25 cellular contexts compared by ENCODE assay signal in genomic region chr4:85883180-85883579, GRCh38.
DNase-seq lines count a peak whose midpoint lies in the region; ATAC-seq, FAIRE-seq and TF ChIP-seq lines count a peak whose summit lies in the region.
"Had no signal": no experiment of that assay in that cellular context is flagged by ENCODE, and none has a peak within 500 bp of the region (broad histone marks: within the 10 kb centered on the region; RNA-seq: fewer than 3 reads in every experiment).

No MANE protein-coding gene starts in this region.

- H3K27ac ChIP-seq in HepG2 (ENCODE audit: extremely low read length, insufficient read depth, low read length) = no peak overlapping the region
- no peak overlapping the region for H3K27ac ChIP-seq in right lobe of liver
- H3K27ac ChIP-seq in PC-3 (ENCODE audit: low read length) = no peak overlapping the region
- peak overlapping the region; percentile 72 for H3K27ac ChIP-seq in mesendoderm (ENCODE audit: low read depth, low read length)
- H3K27ac ChIP-seq: 22Rv1, A549, BLaER1, HL-60 had no signal

- no peaks in the 10 kb centered on the region for H3K27me3 Mint-ChIP-seq in activated T-cell treated with anti-CD3 and anti-CD28 coated beads, Interleukin-2, amount 50 U/mL, for 72 hours (ENCODE audit: low read depth)
- H3K27me3 Mint-ChIP-seq: CD4-positive, alpha-beta memory T cell had no signal

- peak overlapping the region; percentile 76 for H2AK5ac ChIP-seq in mesendoderm (ENCODE audit: low read length)

- POLR2A ChIA-PET in HepG2 (lab: Yijun Ruan, JAX) (no interaction called here), PC-3 (lab: Charles Lee; ENCODE audit: unreplicated experiment) (no interaction called here)

- peak overlapping the region; percentile 76 for H3K56ac ChIP-seq in mesendoderm (ENCODE audit: low read length)

- no peaks in the 10 kb centered on the region for H3K9me3 ChIP-seq in HepG2 (ENCODE audit: low read length)
- H3K9me3 ChIP-seq in right lobe of liver = no peaks in the 10 kb centered on the region
- no peaks in the 10 kb centered on the region for H3K9me3 ChIP-seq in PC-3 (ENCODE audit: low read length)
- H3K9me3 ChIP-seq: A549, BLaER1 had no signal

- H3K4me1 ChIP-seq in HepG2 (ENCODE audit: insufficient read depth, low read length) (no peaks in the 10 kb centered on the region), right lobe of liver (no peaks in the 10 kb centered on the region), PC-3 (ENCODE audit: insufficient read depth, low read length) (peaks cover 20% of the 10 kb centered on the region), mesendoderm (ENCODE audit: control insufficient read depth, low read depth, low read length) (peaks cover 8% of the 10 kb centered on the region)
- H3K4me1 ChIP-seq: BLaER1 had no signal

- no peak for TF ChIP-seq EP300 in HepG2 (IDR thresholded peaks at IDR 0.05; ENCODE audit: low read depth in 2 of 2, low read length in 2 of 2)
- TF ChIP-seq EP300 in HepG2 (CRISPR knock-in tag; IDR thresholded peaks at IDR 0.05; ENCODE audit: borderline replicate concordance) = no peak

- H3K18ac ChIP-seq in mesendoderm (ENCODE audit: low read length) = peak overlapping the region; percentile 86

- H3K79me2 ChIP-seq in HepG2 (ENCODE audit: insufficient read depth, low read length) (no peaks in the 10 kb centered on the region), PC-3 (ENCODE audit: low read length) (no peaks in the 10 kb centered on the region), mesendoderm (ENCODE audit: control insufficient read depth, insufficient read depth, low read length) (no peaks in the 10 kb centered on the region)

- no peaks in the 10 kb centered on the region for H3K36me3 Mint-ChIP-seq in activated T-cell treated with anti-CD3 and anti-CD28 coated beads, Interleukin-2, amount 50 U/mL, for 72 hours (ENCODE audit: insufficient read depth in 2 of 2)
- H3K36me3 Mint-ChIP-seq: CD14-positive monocyte; CD4-positive, alpha-beta memory T cell had no signal

- no peak overlapping the region for H3K4me2 ChIP-seq in HepG2 (ENCODE audit: low read depth, low read length)
- no peak overlapping the region for H3K4me2 ChIP-seq in PC-3 (ENCODE audit: low read length)
- H3K4me2 ChIP-seq in mesendoderm (ENCODE audit: low read length) = no peak overlapping the region
- H3K4me2 ChIP-seq: A549, BLaER1, GM23338 had no signal

- no peaks in the 10 kb centered on the region for H4K20me1 ChIP-seq in HepG2 (ENCODE audit: insufficient read depth, low read length)
- H4K20me1 ChIP-seq in PC-3 (ENCODE audit: low read length) = no peaks in the 10 kb centered on the region
- H4K20me1 ChIP-seq: BLaER1 had no signal

- CTCF ChIA-PET in HepG2 (lab: Yijun Ruan, JAX; ENCODE audit: low intra/inter-chr PET ratio, low total read pairs) = no interaction called here
- CTCF ChIA-PET in PC-3 (lab: Charles Lee) = no interaction called here

- TF ChIP-seq RAD21 in HepG2 (CRISPR knock-in tag; IDR thresholded peaks at IDR 0.05) = no peak

- 94% methylated on average over 1 of the region's 1 CpG for WGBS in HepG2 (ENCODE audit: low lambda C conversion rate)
- 100% methylated on average over 1 of the region's 1 CpG for WGBS in right lobe of liver (ENCODE audit: insufficient coverage, low coverage, low lambda C conversion rate, missing lambda C conversion rate)
- WGBS in mesendoderm (ENCODE audit: extremely low coverage, insufficient coverage, low lambda C conversion rate) = no CpG with 5 or more reads among the region's 1 CpG

- H3K9ac ChIP-seq in HepG2 (ENCODE audit: insufficient read depth, low read depth, low read length) = no peak overlapping the region
- no peak overlapping the region for H3K9ac ChIP-seq in PC-3 (ENCODE audit: low read length)
- H3K9ac ChIP-seq in mesendoderm (ENCODE audit: low read length) = peak overlapping the region; percentile 10
- H3K9ac ChIP-seq: BLaER1 had no signal

- BruUV-seq in HepG2 (replicated peaks; lab: Mats Ljungman, UMichigan) (no TSS peak), PC-3 (replicated peaks; lab: Mats Ljungman, UMichigan) (no TSS peak)

- H4K8ac ChIP-seq in mesendoderm (ENCODE audit: low read depth, low read length) = no peak overlapping the region

- no peaks in the 10 kb centered on the region for H3K79me1 ChIP-seq in mesendoderm (ENCODE audit: low read length)

- no peak overlapping the region for H2AFZ ChIP-seq in HepG2 (ENCODE audit: low read length)
- H2AFZ ChIP-seq in PC-3 (ENCODE audit: low read length) = no peak overlapping the region
- H2AFZ ChIP-seq: GM23338 had no signal

- H2BK15ac ChIP-seq in mesendoderm (replicated peaks; ENCODE audit: low read depth) = peak overlapping the region; percentile 88

- in situ Hi-C loops in HepG2 (cut with HindIII; ENCODE audit: extremely low pct_ligation_motif_present, low pct_unique_long_range_greater_than_20kb) = no loop called here

- TF ChIP-seq POLR2A in HepG2 (IDR thresholded peaks at IDR 0.05; ENCODE audit: insufficient read depth in 1 of 2, low read depth in 2 of 2, low read length in 2 of 2) = no peak
- TF ChIP-seq POLR2A in right lobe of liver (IDR thresholded peaks at IDR 0.05) = no peak

- FAIRE-seq in HepG2 (lab: Jason Lieb, UNC) = no peak
- FAIRE-seq: A549, GM12878, GM19239, H54, HTR-8/SVneo had no signal

- H3K4me3 Mint-ChIP-seq in activated T-cell treated with anti-CD3 and anti-CD28 coated beads, Interleukin-2, amount 50 U/mL, for 72 hours = no peak overlapping the region
- H3K4me3 Mint-ChIP-seq: CD14-positive monocyte; CD4-positive, alpha-beta memory T cell; GM23338; HFFc6 had no signal

- H3K4me1 Mint-ChIP-seq in activated T-cell treated with anti-CD3 and anti-CD28 coated beads, Interleukin-2, amount 50 U/mL, for 72 hours (ENCODE audit: low read depth) = no peaks in the 10 kb centered on the region
- H3K4me1 Mint-ChIP-seq: CD14-positive monocyte; CD4-positive, alpha-beta memory T cell had no signal

- ATAC-seq in HepG2 = no peak
- no peak for ATAC-seq in right lobe of liver
- ATAC-seq in PC-3 = peak; percentile 73
- ATAC-seq in HG02610 (IDR thresholded peaks at IDR 0.05; ENCODE audit: unreplicated experiment) = no peak
- ATAC-seq in activated T-cell treated with anti-CD3 and anti-CD28 coated beads, Interleukin-2, amount 50 U/mL, for 72 hours (replicated peaks in 1 of 2) = no peak
- ATAC-seq: A549, GM12878 had no signal

- no peak overlapping the region for H4K5ac ChIP-seq in mesendoderm (ENCODE audit: low read length)

- intact Hi-C loops in HepG2 (cut with micrococcal nuclease; ENCODE audit: unreplicated experiment) (no loop called here), right lobe of liver (cut with DNase I) (no loop called here), PC-3 (cut with micrococcal nuclease) (no loop called here)

- H3K23ac ChIP-seq in mesendoderm (ENCODE audit: low read length) = peak overlapping the region; percentile 25

- DNase-seq in HepG2 (ENCODE audit: low spot score) (no peak), right lobe of liver (no peak), PC-3 (peak; percentile 40), mesendoderm (peak; percentile 7), GF-D8 (lab: John Stamatoyannopoulos, UW) (no peak), SHP77 treated with DMSO at 0.1 percent for 48 hours (lab: John Stamatoyannopoulos, UW) (no peak)
- DNase-seq in activated T-cell treated with anti-CD3 and anti-CD28 coated beads, Interleukin-2, amount 50 U/mL, for 72 hours = no peak
- DNase-seq: AML-193; CD4-positive, alpha-beta memory T cell; DMS153; DMS79; HCEC 1CT; HFFc6; KG1 had no signal

- TF ChIP-seq CTCF in HepG2 (CRISPR knock-in tag; IDR thresholded peaks at IDR 0.05) (no peak), right lobe of liver (IDR thresholded peaks at IDR 0.05) (no peak), PC-3 (conservative IDR thresholded peaks at IDR 0.05; ENCODE audit: low read depth, low read length) (no peak)

- H3K4me3 ChIP-seq in HepG2 (replicated peaks in 1 of 3; ENCODE audit: insufficient read depth in 1 of 3, low read depth in 2 of 3, low read length in 3 of 3) (no peak overlapping the region), right lobe of liver (no peak overlapping the region), PC-3 (ENCODE audit: low read length) (no peak overlapping the region), mesendoderm (ENCODE audit: low read length) (no peak overlapping the region)
- H3K4me3 ChIP-seq: A549, BLaER1, GM12878, GM23338 had no signal

- no peaks in the 10 kb centered on the region for H3K27me3 ChIP-seq in HepG2 (ENCODE audit: control insufficient read depth in 1 of 2, insufficient read depth in 2 of 2, low read length in 2 of 2)
- H3K27me3 ChIP-seq in right lobe of liver = no peaks in the 10 kb centered on the region
- no peaks in the 10 kb centered on the region for H3K27me3 ChIP-seq in PC-3 (ENCODE audit: low read length)
- H3K27me3 ChIP-seq in mesendoderm (ENCODE audit: insufficient read depth, low read length, poor library complexity) = no peaks in the 10 kb centered on the region
- H3K27me3 ChIP-seq: BLaER1 had no signal

- peak overlapping the region; percentile 23 for H2BK120ac ChIP-seq in mesendoderm (ENCODE audit: low read depth, low read length)

- no peaks in the 10 kb centered on the region for H3K36me3 ChIP-seq in HepG2 (replicated peaks in 1 of 2; ENCODE audit: control insufficient read depth in 1 of 2, insufficient read depth in 2 of 2, low read length in 2 of 2)
- no peaks in the 10 kb centered on the region for H3K36me3 ChIP-seq in right lobe of liver
- no peaks in the 10 kb centered on the region for H3K36me3 ChIP-seq in PC-3 (ENCODE audit: low read depth, low read length)
- no peaks in the 10 kb centered on the region for H3K36me3 ChIP-seq in mesendoderm (ENCODE audit: control insufficient read depth, insufficient read depth, low read length)
- H3K36me3 ChIP-seq: BLaER1 had no signal

- no peak overlapping the region for H3K27ac Mint-ChIP-seq in activated T-cell treated with anti-CD3 and anti-CD28 coated beads, Interleukin-2, amount 50 U/mL, for 72 hours
- H3K27ac Mint-ChIP-seq: CD14-positive monocyte; CD4-positive, alpha-beta memory T cell; GM23338; HFFc6 had no signal

- no peaks in the 10 kb centered on the region for H3F3A ChIP-seq in PC-3 (ENCODE audit: low read length, unreplicated experiment)

- H3K9me2 ChIP-seq in PC-3 (replicated peaks; ENCODE audit: low read length) = no peaks in the 10 kb centered on the region

- peak overlapping the region; percentile 94 for H2BK5ac ChIP-seq in mesendoderm (ENCODE audit: low read length)

- H3K4ac ChIP-seq in mesendoderm (ENCODE audit: low read depth, low read length) = peak overlapping the region; percentile 94

- peaks cover 0 to 4% of the 10 kb centered on the region in 2 donors for H3K9me3 Mint-ChIP-seq in activated T-cell treated with anti-CD3 and anti-CD28 coated beads, Interleukin-2, amount 50 U/mL, for 72 hours
- H3K9me3 Mint-ChIP-seq: GM23338, HFFc6 had no signal

TF ChIP-seq in HepG2, 621 proteins besides CTCF, POLR2A, EP300 and RAD21 (continues in another document):
- TF ChIP-seq ZNF772 (CRISPR knock-in tag; IDR thresholded peaks at IDR 0.05) = no peak

Comparison
In these comparisons a context has a peak if more than half of its experiments do, and no peak if none do; other contexts are left out.
1. DNase-seq: peak in PC-3 (single experiment) and mesendoderm (single experiment); none in HepG2 (single experiment), right lobe of liver (0 of 3), GF-D8 (single experiment), activated T-cell treated with anti-CD3 and anti-CD28 coated beads, Interleukin-2, amount 50 U/mL, for 72 hours (0 of 2) and SHP77 treated with DMSO at 0.1 percent for 48 hours (single experiment).